Comparison of ENCODE assay signal across 31 cellular contexts in genomic region chr1:175768610-175769009, GRCh38. TPM values are rescaled to one million over a fixed set of nuclear protein-coding genes. Genes with fewer than 3 reads are reported as not detected.
"Had no signal": no experiment of that assay in that cellular context is flagged by ENCODE, and none has a peak within 500 bp of the region (broad histone marks: within the 10 kb centered on the region; RNA-seq: fewer than 3 reads in every experiment).

No MANE protein-coding gene starts in this region.

- H3K27me3 ChIP-seq: neural progenitor cell, ovary, testis, tibial artery, transverse colon, upper lobe of left lung, vagina had no signal

- H3K4me3 ChIP-seq: neural progenitor cell, ovary, psoas muscle, skin epidermis, smooth muscle cell, spleen, suprapubic skin, testis, tibial artery, transverse colon, upper lobe of left lung, vagina had no signal

- FAIRE-seq: urothelium cell line had no signal

- H3K4me1 ChIP-seq: parathyroid adenoma, psoas muscle, spleen, suprapubic skin, testis, transverse colon, upper lobe of left lung, vagina had no signal

- H3K9ac ChIP-seq: neural progenitor cell, parathyroid adenoma had no signal

- H3K9me3 ChIP-seq: ovary, psoas muscle, spleen, suprapubic skin, testis, tibial artery, transverse colon, upper lobe of left lung, vagina had no signal

- H3K79me2 ChIP-seq: parathyroid adenoma had no signal

- ATAC-seq: natural killer cell; psoas muscle; right cardiac atrium; sciatic nerve; stimulated activated memory B cell treated with anti-CD40 and anti-IgM and Interleukin-4, amounts not matched to agents 10 μg/mL and 1 μg/mL and 100 μg/mL, for 72 hours; stimulated activated naive CD8-positive, alpha-beta T cell treated with anti-CD3 and anti-CD28 coated beads, Interleukin-15, amount 100 ng/mL, for 72 hours; stimulated activated naive CD8-positive, alpha-beta T cell treated with anti-CD3 and anti-CD28 coated beads, Interleukin-15, Interleukin-2, amounts not matched to agents 100 U/mL and 50 U/mL, for 24 hours had no signal

- H3K4me2 ChIP-seq: neural progenitor cell, smooth muscle cell had no signal

- H2AFZ ChIP-seq: neural progenitor cell, parathyroid adenoma had no signal

- H3K27ac ChIP-seq: neural progenitor cell, ovary, parathyroid adenoma, psoas muscle, skin epidermis, spleen, suprapubic skin, testis, tibial artery, transverse colon, upper lobe of left lung, vagina had no signal

- H3K36me3 ChIP-seq: neural progenitor cell, ovary, spleen, suprapubic skin, tibial artery, transverse colon, upper lobe of left lung, vagina had no signal

- DNase-seq: natural killer cell; occipital lobe; ovary; posterior cingulate gyrus; psoas muscle; right cardiac atrium; spleen; stimulated activated CD4-positive, alpha-beta T cell treated with anti-CD3 and anti-CD28 coated beads, Interleukin-12 subunit alpha, Interleukin-12 subunit beta, amount 100 ng/mL, for 4 hours; stimulated activated CD4-positive, alpha-beta T cell treated with anti-CD3 and anti-CD28 coated beads, Interleukin-1b, Interleukin-23, amount 100 ng/mL, for 48 hours; stimulated activated CD4-positive, alpha-beta T cell treated with anti-CD3 and anti-CD28 coated beads, Interleukin-4, amount 100 ng/mL, for 1 hour; stimulated activated CD4-positive, alpha-beta T cell treated with anti-CD3 and anti-CD28 coated beads, Interleukin-4, amount 100 ng/mL, for 4 hours; stimulated activated CD8-positive, alpha-beta memory T cell treated with anti-CD3 and anti-CD28 coated beads, Interleukin-4, amount 100 ng/mL, for 48 hours; stimulated activated naive CD4-positive, alpha-beta T cell; stimulated activated naive CD8-positive, alpha-beta T cell treated with anti-CD3 and anti-CD28 coated beads, Interleukin-15, amount 100 ng/mL, for 72 hours; stimulated activated naive CD8-positive, alpha-beta T cell treated with anti-CD3 and anti-CD28 coated beads, Interleukin-15, Interleukin-2, amounts not matched to agents 100 U/mL and 50 U/mL, for 24 hours; substantia nigra; testis; transverse colon; upper lobe of left lung had no signal

RNA-seq across cellular contexts. Expression of gene TNR, which starts 25.2 kb away (rescaled TPM):
- total RNA-seq: osteoblast, ovary, psoas muscle, renal cortical epithelial cell, sciatic nerve, smooth muscle cell had no signal
- polyA plus RNA-seq: ovary, right cardiac atrium, smooth muscle cell had no signal
